Comparison of ENCODE assay signal across 24 cellular contexts in the genomic region with DNA sequence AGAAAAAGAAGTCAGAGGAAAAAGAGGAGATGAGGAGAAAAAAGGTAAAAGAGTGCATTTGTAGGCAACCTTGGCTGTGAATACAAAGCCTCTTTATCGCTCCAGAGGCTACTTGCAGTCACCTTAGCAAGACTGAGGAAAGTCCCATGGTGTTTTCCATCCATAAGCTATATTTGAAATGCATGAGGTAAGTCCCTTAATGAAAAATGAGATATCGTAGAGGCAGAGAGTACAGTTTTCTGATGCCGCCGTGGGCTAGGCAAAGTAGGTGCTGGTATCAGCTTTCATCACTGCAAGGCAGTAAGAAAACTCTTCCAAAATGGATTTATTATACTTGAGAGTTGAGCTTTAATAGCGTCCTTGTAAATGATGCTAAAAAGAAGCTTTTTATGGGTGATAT.
"Had no signal": no experiment of that assay in that cellular context is flagged by ENCODE, and none has a peak within 500 bp of the region (broad histone marks: within the 10 kb centered on the region; RNA-seq: fewer than 3 reads in every experiment).

No MANE protein-coding gene starts in this region.

- H3K9me3 Mint-ChIP-seq: endodermal cell, memory B cell had no signal

- FAIRE-seq: endothelial cell of umbilical vein, kidney, small intestine had no signal

- H3K4me3 ChIP-seq: hepatocyte, left ventricle myocardium inferior, lower lobe of right lung, stomach, thoracic aorta, transverse colon had no signal

- H3K4me1 Mint-ChIP-seq: memory B cell, natural killer cell had no signal

- H3K27ac Mint-ChIP-seq: endodermal cell, memory B cell, mesothelial cell of epicardium, natural killer cell had no signal

- ATAC-seq: left cardiac atrium, lower lobe of right lung, natural killer cell, right cardiac atrium had no signal

- H3K4me3 Mint-ChIP-seq: endodermal cell, memory B cell, mesothelial cell of epicardium, natural killer cell, neural crest cell had no signal

- DNase-seq: effector CD4-positive, alpha-beta T cell; endodermal cell; erythroblast; foreskin melanocyte; head of caudate nucleus; kidney; left cardiac atrium; left ventricle myocardium inferior; lower lobe of right lung; natural killer cell; posterior cingulate gyrus; small intestine; stimulated activated CD4-positive, alpha-beta T cell treated with anti-CD3 and anti-CD28 coated beads, Interleukin-12 subunit alpha, Interleukin-12 subunit beta, amount 100 ng/mL, for 4 hours; stimulated activated naive CD4-positive, alpha-beta T cell; stomach; substantia nigra; transverse colon had no signal

- H3K36me3 Mint-ChIP-seq: memory B cell, mesothelial cell of epicardium, natural killer cell had no signal
